In the genomic region with DNA sequence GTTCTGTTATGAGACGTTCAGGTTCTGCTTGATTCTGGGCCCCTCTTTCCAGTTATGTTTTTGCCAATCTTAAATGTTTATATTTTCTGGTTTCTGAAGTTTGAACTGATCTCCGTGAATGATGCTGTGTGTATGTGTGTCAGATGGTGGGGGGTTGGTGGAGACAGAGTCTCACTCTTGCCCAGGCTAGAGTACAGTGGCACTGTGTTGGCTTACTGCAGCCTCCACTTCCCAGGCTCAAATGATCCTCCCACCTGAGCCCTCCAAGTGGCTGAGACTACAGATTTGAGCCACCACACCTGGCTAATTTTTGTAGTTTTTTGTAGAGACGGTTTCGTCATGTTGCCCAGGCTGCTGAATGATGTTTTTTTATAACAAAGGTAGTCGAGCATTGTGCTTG, we compare ENCODE assay signal across 25 cellular contexts.
"Had no signal": no experiment of that assay in that cellular context is flagged by ENCODE, and none has a peak within 500 bp of the region (broad histone marks: within the 10 kb centered on the region; RNA-seq: fewer than 3 reads in every experiment).

No MANE protein-coding gene starts in this region.

- H3K4me3 ChIP-seq: ascending aorta, body of pancreas had no signal

- H3K9me3 ChIP-seq: ascending aorta, body of pancreas had no signal

- H3K27me3 Mint-ChIP-seq: activated CD4-positive, alpha-beta memory T cell treated with anti-CD3 and anti-CD28 coated beads for 36 hours; activated CD4-positive, alpha-beta T cell treated with anti-CD3 and anti-CD28 coated beads, Interleukin-2, amount 10 ng/mL, durations not matched to agents 7 days and 5 days; activated naive CD8-positive, alpha-beta T cell treated with anti-CD3 and anti-CD28 coated beads, Interleukin-2, amount 50 U/mL, for 24 hours had no signal

- ATAC-seq: activated naive CD4-positive, alpha-beta T cell treated with anti-CD3 and anti-CD28 coated beads, Interleukin-2, amount 50 U/mL, for 72 hours; activated naive CD8-positive, alpha-beta T cell treated with anti-CD3 and anti-CD28 coated beads, Interleukin-2, amount 50 U/mL, for 24 hours; activated T-cell treated with anti-CD3 and anti-CD28 coated beads, Interleukin-2, amount 50 U/mL, for 4 hours; body of pancreas; PC-3 had no signal

- H3K27ac Mint-ChIP-seq: activated CD4-positive, alpha-beta memory T cell treated with anti-CD3 and anti-CD28 coated beads for 36 hours; activated CD4-positive, alpha-beta T cell treated with anti-CD3 and anti-CD28 coated beads, Interleukin-2, amount 10 ng/mL, durations not matched to agents 7 days and 5 days; activated naive CD4-positive, alpha-beta T cell treated with anti-CD3 and anti-CD28 coated beads, Interleukin-2, amount 50 U/mL, for 72 hours; activated naive CD8-positive, alpha-beta T cell treated with anti-CD3 and anti-CD28 coated beads, Interleukin-2, amount 50 U/mL, for 24 hours had no signal

- H3K36me3 ChIP-seq: ascending aorta had no signal

- H3K4me1 Mint-ChIP-seq: activated CD4-positive, alpha-beta T cell treated with anti-CD3 and anti-CD28 coated beads, Interleukin-2, amount 10 ng/mL, durations not matched to agents 7 days and 5 days had no signal

- H3K27me3 ChIP-seq: ascending aorta, body of pancreas had no signal

- H3K4me3 Mint-ChIP-seq: activated CD4-positive, alpha-beta memory T cell treated with anti-CD3 and anti-CD28 coated beads for 36 hours; activated CD4-positive, alpha-beta T cell treated with anti-CD3 and anti-CD28 coated beads, Interleukin-2, amount 10 ng/mL, durations not matched to agents 7 days and 5 days; activated naive CD8-positive, alpha-beta T cell treated with anti-CD3 and anti-CD28 coated beads, Interleukin-2, amount 50 U/mL, for 24 hours; activated T-cell treated with anti-CD3 and anti-CD28 coated beads, Interleukin-2, amount 50 U/mL, for 4 hours had no signal

- H3K27ac ChIP-seq: ascending aorta, body of pancreas had no signal

- H3K4me1 ChIP-seq: body of pancreas had no signal

- H3K9me3 Mint-ChIP-seq: activated CD4-positive, alpha-beta memory T cell treated with anti-CD3 and anti-CD28 coated beads for 36 hours; activated CD4-positive, alpha-beta T cell treated with anti-CD3 and anti-CD28 coated beads, Interleukin-2, amount 10 ng/mL, durations not matched to agents 7 days and 5 days; activated naive CD4-positive, alpha-beta T cell treated with anti-CD3 and anti-CD28 coated beads, Interleukin-2, amount 50 U/mL, for 72 hours; activated naive CD8-positive, alpha-beta T cell treated with anti-CD3 and anti-CD28 coated beads, Interleukin-2, amount 50 U/mL, for 24 hours; activated T-cell treated with anti-CD3 and anti-CD28 coated beads, Interleukin-2, amount 50 U/mL, for 4 hours had no signal

- FAIRE-seq: RCC 7860, TTC549 had no signal

- DNase-seq: activated CD4-positive, alpha-beta memory T cell treated with anti-CD3 and anti-CD28 coated beads for 36 hours; activated CD4-positive, alpha-beta T cell treated with anti-CD3 and anti-CD28 coated beads, Interleukin-2, amount 10 ng/mL, durations not matched to agents 7 days and 5 days; activated CD4-positive, CD25-positive, alpha-beta regulatory T cell; activated CD8-positive, alpha-beta memory T cell treated with anti-CD3 and anti-CD28 coated beads for 24 hours; activated effector memory CD4-positive, alpha-beta T cell treated with anti-CD3 and anti-CD28 coated beads, Interleukin-2, amount 50 U/mL, for 16 hours; activated naive CD4-positive, alpha-beta T cell treated with Interleukin-2 at 50 U/mL for 16 hours; activated naive CD8-positive, alpha-beta T cell treated with anti-CD3 and anti-CD28 coated beads, Interleukin-2, amount 50 U/mL, for 24 hours; activated T-cell treated with anti-CD3 and anti-CD28 coated beads, Interleukin-2, amount 50 U/mL, for 4 hours; amniotic stem cell; body of pancreas; cerebellar nuclear complex; Kasumi-1; NCI-H1105 treated with DMSO at 0.1 percent for 48 hours; NCI-H1436 treated with DMSO at 0.1 percent for 48 hours; NCI-H187; NCI-H2081; NCI-H510A treated with DMSO at 0.1 percent for 48 hours; PC-3; SHP77; T-helper 2 cell; T1000 had no signal
